ENCODE assay signal across 19 cellular contexts in the genomic region with DNA sequence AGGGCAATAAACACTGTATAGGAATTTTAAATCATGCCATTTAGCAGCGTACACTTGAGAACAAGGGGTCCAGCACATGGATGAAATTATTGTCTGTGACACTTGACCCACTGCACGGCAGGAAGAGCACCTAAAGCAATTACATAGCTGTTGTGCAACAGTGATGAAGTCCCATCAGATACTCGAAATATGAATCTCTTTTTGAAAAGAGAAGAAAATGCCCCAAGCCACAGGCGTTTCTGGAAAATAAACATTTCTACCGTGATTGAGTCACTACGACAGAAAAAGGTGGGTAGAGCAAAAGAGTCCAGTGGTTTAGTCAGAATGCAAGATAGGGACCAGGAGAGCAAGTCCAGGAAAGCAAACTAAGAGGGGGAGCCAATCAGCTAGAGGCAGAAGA. TPM values are rescaled to one million over a fixed set of nuclear protein-coding genes. Genes with fewer than 3 reads are reported as not detected.
DNase-seq lines count a peak whose midpoint lies in the region; ATAC-seq and TF ChIP-seq lines count a peak whose summit lies in the region.
"Had no signal": no experiment of that assay in that cellular context is flagged by ENCODE, and none has a peak within 500 bp of the region (broad histone marks: within the 10 kb centered on the region; RNA-seq: fewer than 3 reads in every experiment).

No MANE protein-coding gene starts in this region.

- peak overlapping the region; percentile 23 for H3K9ac ChIP-seq in mammary epithelial cell (ENCODE audit: insufficient read depth, low read length)
- H3K9ac ChIP-seq: BLaER1 had no signal

- CTCF ChIA-PET in mammary epithelial cell (lab: Charles Lee; ENCODE audit: low non-redundant PET) = no interaction called here

- peak overlapping the region in 4 of 5 experiments; percentile 5 to 96 (median 94) for H3K4me3 Mint-ChIP-seq in brain
- H3K4me3 Mint-ChIP-seq: CD8-positive, alpha-beta memory T cell had no signal

- no peak for TF ChIP-seq CTCF in mammary epithelial cell (conservative IDR thresholded peaks at IDR 0.05 in 1 of 2, IDR thresholded peaks at IDR 0.05 in 1 of 2; ENCODE audit: extremely low read depth in 1 of 2, insufficient read depth in 1 of 2, low read depth in 1 of 2, low read length in 2 of 2)
- TF ChIP-seq CTCF in breast epithelium (IDR thresholded peaks at IDR 0.05) = no peak
- no peak for TF ChIP-seq CTCF in brain (conservative IDR thresholded peaks at IDR 0.05)

- peak overlapping the region; percentile 94 for H2AFZ ChIP-seq in mammary epithelial cell (ENCODE audit: low read depth, low read length)

- no peaks in the 10 kb centered on the region for H3K36me3 Mint-ChIP-seq in brain

- H3K27ac Mint-ChIP-seq in brain = peak overlapping the region in 2 of 5 experiments; percentile 39 to 76
- H3K27ac Mint-ChIP-seq: CD8-positive, alpha-beta memory T cell had no signal

- WGBS in mammary epithelial cell (ENCODE audit: low coverage, missing lambda C conversion rate) = 19% methylated on average over 6 of the region's 6 CpGs

- peaks cover 74% of the 10 kb centered on the region for H3K4me1 ChIP-seq in mammary epithelial cell (ENCODE audit: insufficient read depth, low read length)
- no peaks in the 10 kb centered on the region for H3K4me1 ChIP-seq in breast epithelium
- H3K4me1 ChIP-seq: BLaER1 had no signal

- H3K9me3 ChIP-seq in mammary epithelial cell (replicated peaks; ENCODE audit: insufficient read depth, low read length) = no peaks in the 10 kb centered on the region
- no peaks in the 10 kb centered on the region for H3K9me3 ChIP-seq in breast epithelium
- H3K9me3 ChIP-seq: BLaER1, MG63 had no signal

- peak overlapping the region; percentile 93 for H3K4me2 ChIP-seq in mammary epithelial cell (ENCODE audit: insufficient read depth, low read depth, low read length)
- H3K4me2 ChIP-seq: BLaER1 had no signal

- H3K79me2 ChIP-seq in mammary epithelial cell (ENCODE audit: insufficient read depth, low read length) = peaks cover 73% of the 10 kb centered on the region

- H3K9me3 Mint-ChIP-seq in brain = peaks cover 0 to 37% (median 0%) of the 10 kb centered on the region in 5 experiments

- no TSS peak for BruUV-seq in mammary epithelial cell (replicated peaks; lab: Mats Ljungman, UMichigan)

- in situ Hi-C loops in mammary epithelial cell (cut with MboI; ENCODE audit: low sequenced_read_pairs in 2 of 2) = loop anchor here (25.0 kb wide), 1 partner anchor 378 kb away; no protein-coding TSS in a partner anchor

- intact Hi-C loops in mammary epithelial cell (cut with micrococcal nuclease) = loop anchor here (5.0 to 10.0 kb wide), 2 partner anchors 123 to 246 kb away; no protein-coding TSS in a partner anchor
- intact Hi-C loops in breast epithelium (cut with DNase I; ENCODE audit: low total_unique reads) = loop anchor here (10.0 kb wide), 1 partner anchor 214 kb away; no protein-coding TSS in a partner anchor

- H3K4me3 ChIP-seq in mammary epithelial cell (replicated peaks in 1 of 3; ENCODE audit: insufficient read depth in 1 of 3, low read depth in 2 of 3, low read length in 3 of 3) (no peak overlapping the region), breast epithelium (peak overlapping the region in 1 of 3 donors; percentile 45)
- H3K4me3 ChIP-seq: BLaER1, MG63 had no signal

- H3K27ac ChIP-seq in mammary epithelial cell (ENCODE audit: insufficient read depth, low read depth, low read length) (no peak overlapping the region), breast epithelium (no peak overlapping the region)
- H3K27ac ChIP-seq: BLaER1 had no signal

- DNase-seq in mammary epithelial cell (peak; percentile 28), breast epithelium (ENCODE audit: low spot score in 2 of 2) (no peak), inferior parietal cortex (ENCODE audit: extremely low spot score) (peak; percentile 11), retina (peak; percentile 33), NCI-H1417 treated with DMSO at 0.1 percent for 48 hours (lab: John Stamatoyannopoulos, UW) (no peak), DMS53 (lab: John Stamatoyannopoulos, UW) (no peak)
- DNase-seq: 8988T; CD8-positive, alpha-beta memory T cell; DMS 273 treated with DMSO at 0.1 percent for 48 hours; Karpas-422; MG63; NCI-H1092 treated with DMSO at 0.1 percent for 48 hours; NCI-H187 treated with DMSO at 0.1 percent for 48 hours; NCI-H526 treated with DMSO at 0.1 percent for 48 hours; PC-3 had no signal

- no peaks in the 10 kb centered on the region for H3K36me3 ChIP-seq in mammary epithelial cell (ENCODE audit: insufficient read depth, low read length)
- no peaks in the 10 kb centered on the region for H3K36me3 ChIP-seq in breast epithelium
- H3K36me3 ChIP-seq: BLaER1, MG63 had no signal

- no peaks in the 10 kb centered on the region for H4K20me1 ChIP-seq in mammary epithelial cell (ENCODE audit: insufficient read depth, low read length)
- H4K20me1 ChIP-seq: BLaER1 had no signal

- dilution Hi-C loops in mammary epithelial cell (cut with HindIII; ENCODE audit: low sequenced_read_pairs) = no loop called here

- H3K4me1 Mint-ChIP-seq in brain = peaks cover 57% of the 10 kb centered on the region
- H3K4me1 Mint-ChIP-seq: CD8-positive, alpha-beta memory T cell had no signal

- peaks cover 64% of the 10 kb centered on the region for H3K27me3 Mint-ChIP-seq in brain

- TF ChIP-seq POLR2A in breast epithelium (IDR thresholded peaks at IDR 0.05) = no peak

- H3K27me3 ChIP-seq in mammary epithelial cell (ENCODE audit: insufficient read depth, low read length) (no peaks in the 10 kb centered on the region), breast epithelium (peaks cover 0 to 41% of the 10 kb centered on the region in 2 donors)
- H3K27me3 ChIP-seq: BLaER1 had no signal

- no peak for ATAC-seq in GM18909 (IDR thresholded peaks at IDR 0.05; ENCODE audit: poor library complexity, unreplicated experiment)
- ATAC-seq: PC-3 had no signal

RNA-seq across cellular contexts. Expression of gene DSCAM, which starts 6.5 kb away (rescaled TPM):
- total RNA-seq in mammary epithelial cell = 1 to 10 TPM; 4.7 to 8.1 TPM
- polyA plus RNA-seq in mammary epithelial cell = 3.6 TPM
- polyA minus RNA-seq in mammary epithelial cell = 7.0 TPM
- total RNA-seq in breast epithelium = under 1 TPM in 2 of 3 donors, not detected in 1; 0.33 to 0.44 TPM
- polyA plus RNA-seq in brain (ENCODE audit: insufficient read depth, low read depth, low replicate concordance) = 2.3 TPM
- total RNA-seq: CD8-positive, alpha-beta memory T cell; PC-3; SK-MEL-5 had no signal
- polyA plus RNA-seq: CD8-positive, alpha-beta memory T cell had no signal

Comparison
In these comparisons a context has a peak if more than half of its experiments do, and no peak if none do; other contexts are left out.
1. DNase-seq: peak in mammary epithelial cell (single experiment), inferior parietal cortex (single experiment) and retina (single experiment); none in breast epithelium (0 of 2), NCI-H1417 treated with DMSO at 0.1 percent for 48 hours (single experiment) and DMS53 (single experiment).